Comparison of ENCODE assay signal across 9 cellular contexts in the genomic region with DNA sequence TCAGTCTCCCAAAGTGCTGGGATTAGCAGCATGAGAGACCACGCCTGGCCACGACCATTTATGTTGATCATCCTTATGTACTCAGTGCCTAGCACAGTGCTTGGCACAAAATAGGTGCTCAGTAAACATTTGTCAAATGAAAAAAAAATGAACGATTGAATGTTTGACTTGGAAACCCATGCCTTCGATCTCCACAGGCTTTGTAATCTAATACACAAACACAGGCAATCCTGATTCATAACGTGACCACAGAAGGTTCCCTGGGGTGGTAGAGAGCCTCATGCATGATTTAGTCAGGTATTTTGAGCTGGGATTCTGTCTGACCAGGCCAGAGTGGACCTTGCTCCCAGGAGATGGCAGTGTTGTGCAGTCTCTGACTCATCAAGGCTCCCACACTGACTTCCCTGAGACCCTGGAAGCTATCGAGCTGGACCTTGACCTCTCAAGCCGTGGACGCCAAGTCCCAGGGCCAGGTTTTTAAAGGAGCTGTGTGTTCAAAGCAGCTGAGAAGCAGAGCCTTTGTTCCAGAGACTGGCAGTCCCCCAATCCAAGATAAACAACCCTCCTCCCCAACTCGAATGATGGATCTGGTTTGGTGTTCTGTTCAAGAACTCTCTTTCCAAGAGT.
DNase-seq lines count a peak whose midpoint lies in the region; ATAC-seq and TF ChIP-seq lines count a peak whose summit lies in the region.
"Had no signal": no experiment of that assay in that cellular context is flagged by ENCODE, and none has a peak within 500 bp of the region (broad histone marks: within the 10 kb centered on the region; RNA-seq: fewer than 3 reads in every experiment).

No MANE protein-coding gene starts in this region.

- no peak overlapping the region for H2AFZ ChIP-seq in OCI-LY3 (ENCODE audit: low read depth, low read length)

- H3K9me3 ChIP-seq in OCI-LY3 (ENCODE audit: insufficient read depth, low read length): no peaks in the 10 kb centered on the region
- no peaks in the 10 kb centered on the region for H3K9me3 ChIP-seq in upper lobe of left lung

- H3K27me3 ChIP-seq in OCI-LY3 (ENCODE audit: low read depth, low read length) (0 out of 2 replicates have a peak, but pooled peaks cover 2% of the 10 kb centered on the region), upper lobe of left lung (no peaks in the 10 kb centered on the region)

- H3K4me1 ChIP-seq in OCI-LY3 (ENCODE audit: low read length): peaks cover 4% of the 10 kb centered on the region; the same call in 1 of the 2 replicates
- H3K4me1 ChIP-seq in upper lobe of left lung: peaks cover 0 to 4% (median 0%) of the 10 kb centered on the region in 4 donors

- H3K4me3 ChIP-seq in OCI-LY3 (ENCODE audit: low read length): no peak overlapping the region
- H3K4me3 ChIP-seq in upper lobe of left lung: no peak overlapping the region

- H3K79me2 ChIP-seq in OCI-LY3 (ENCODE audit: low read length): no peaks in the 10 kb centered on the region

- TF ChIP-seq CTCF in OCI-LY3 (IDR thresholded peaks at IDR 0.05; ENCODE audit: low read depth, low read length) (peak; percentile 59), upper lobe of left lung (IDR thresholded peaks at IDR 0.05) (peak in 4 of 6 experiments; percentile 31 to 57 (median 44))

- ATAC-seq in HG03103 (IDR thresholded peaks at IDR 0.05; ENCODE audit: low read depth, unreplicated experiment) (peak; percentile 84), upper lobe of left lung (ENCODE audit: low FRiP score in 2 of 2) (peak; percentile 78 to 93), GM21515 (IDR thresholded peaks at IDR 0.05; ENCODE audit: unreplicated experiment) (no peak)

- TF ChIP-seq POLR2A in upper lobe of left lung (IDR thresholded peaks at IDR 0.05): no peak

- no peaks in the 10 kb centered on the region for H4K20me1 ChIP-seq in OCI-LY3 (ENCODE audit: insufficient read depth, low read length)

- no peak overlapping the region for H3K9ac ChIP-seq in OCI-LY3 (ENCODE audit: low read length)

- DNase-seq in stimulated activated CD4-positive, alpha-beta T cell treated with anti-CD3 and anti-CD28 coated beads, Interleukin-15, amount 100 ng/mL, for 24 hours: peak; percentile 14
- no peak for DNase-seq in stimulated activated CD4-positive, alpha-beta T cell treated with anti-CD3 and anti-CD28 coated beads, Interleukin-12 subunit alpha, Interleukin-12 subunit beta, amount 100 ng/mL, for 4 hours
- DNase-seq in ecto neural progenitor cell (ENCODE audit: low spot score): peak; percentile 77
- peak; percentile 49 to 73 for DNase-seq in lung microvascular endothelial cell (ENCODE audit: low read depth in 2 of 2)
- DNase-seq in upper lobe of left lung: peak in 1 of 2 donors; percentile 53

- WGBS in upper lobe of left lung, 2 donors: 41 to 56% methylated on average over 9 of the region's 9 CpGs

- H3K36me3 ChIP-seq in OCI-LY3 (replicated peaks; ENCODE audit: low read depth, low read length): no peaks in the 10 kb centered on the region
- H3K36me3 ChIP-seq in upper lobe of left lung: no peaks in the 10 kb centered on the region

- H3K27ac ChIP-seq in OCI-LY3 (ENCODE audit: low read length): no peak overlapping the region
- H3K27ac ChIP-seq in upper lobe of left lung: no peak overlapping the region
- H3K27ac ChIP-seq: epithelial cell of prostate had no signal

- no peak for TF ChIP-seq EP300 in upper lobe of left lung (IDR thresholded peaks at IDR 0.05)

- 0 out of 2 replicates have a peak overlapping the region, but pooled peaks have one; percentile 8 for H3K4me2 ChIP-seq in OCI-LY3 (ENCODE audit: low read length)
